ENCODE assay signal across 16 cellular contexts in the genomic region with DNA sequence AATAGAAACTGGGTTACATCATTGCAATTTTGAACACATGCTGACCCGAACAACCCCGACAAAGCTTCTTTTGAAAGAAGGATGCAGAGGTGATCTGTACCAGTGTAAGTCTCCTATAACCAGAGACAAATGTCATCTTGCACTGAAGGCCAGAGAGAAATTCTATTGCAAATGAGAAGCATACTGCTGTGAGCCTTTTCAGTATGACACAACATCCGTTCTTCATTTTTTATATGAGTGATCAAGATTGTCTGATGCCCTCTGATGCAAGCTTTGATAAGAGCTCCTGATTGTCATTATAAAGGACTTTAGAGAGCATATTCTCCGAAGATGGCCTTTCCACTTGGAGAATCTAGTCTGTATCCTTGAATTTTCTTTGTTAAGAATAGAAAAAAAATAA. TPM values are rescaled to one million over a fixed set of nuclear protein-coding genes. Genes with fewer than 3 reads are reported as not detected.
DNase-seq lines count a peak whose midpoint lies in the region; ATAC-seq and TF ChIP-seq lines count a peak whose summit lies in the region.
"Had no signal": no experiment of that assay in that cellular context is flagged by ENCODE, and none has a peak within 500 bp of the region (broad histone marks: within the 10 kb centered on the region; RNA-seq: fewer than 3 reads in every experiment).

No MANE protein-coding gene starts in this region.

- no peak for DNase-seq in activated CD8-positive, alpha-beta memory T cell treated with anti-CD3 and anti-CD28 coated beads, Interleukin-2, amount 10 ng/mL, durations not matched to agents 7 days and 5 days
- no peak for DNase-seq in activated CD8-positive, alpha-beta memory T cell treated with anti-CD3 and anti-CD28 coated beads, Interleukin-2, amount 50 U/mL, for 48 hours
- DNase-seq in GM13977 (ENCODE audit: low spot score) (peak; percentile 24), PC-3 (peak; percentile 36), NCI-H2196 (lab: John Stamatoyannopoulos, UW; ENCODE audit: unreplicated experiment) (no peak), NCI-H510A (lab: John Stamatoyannopoulos, UW) (no peak)
- DNase-seq: C1 segment of cervical spinal cord, HFFc6, NCI-H1092 treated with DMSO at 0.1 percent for 48 hours, NCI-H187, NCI-H2171, NCI-H82, OCI-M1 had no signal

- no peak for TF ChIP-seq CTCF in GM13977 (IDR thresholded peaks at IDR 0.05; ENCODE audit: extremely low read depth, insufficient read depth, missing control alignments)
- TF ChIP-seq CTCF in PC-3 (conservative IDR thresholded peaks at IDR 0.05; ENCODE audit: low read depth, low read length): no peak

- H3K4me1 Mint-ChIP-seq in activated CD8-positive, alpha-beta memory T cell treated with anti-CD3 and anti-CD28 coated beads, Interleukin-2, amount 10 ng/mL, durations not matched to agents 7 days and 5 days: no peaks in the 10 kb centered on the region

- H3K36me3 Mint-ChIP-seq in activated CD8-positive, alpha-beta memory T cell treated with anti-CD3 and anti-CD28 coated beads, Interleukin-2, amount 10 ng/mL, durations not matched to agents 7 days and 5 days: no peaks in the 10 kb centered on the region

- CTCF ChIA-PET in activated CD8-positive, alpha-beta memory T cell treated with anti-CD3 and anti-CD28 coated beads, Interleukin-2, amount 10 ng/mL, durations not matched to agents 7 days and 5 days (lab: Charles Lee): interaction anchor here (1.2 to 2.4 kb wide), 3 partner anchors 8 to 37 kb away, joined by 3 to 11 read pairs (median 4); a partner anchor contains a TSS
- CTCF ChIA-PET in PC-3 (lab: Charles Lee): no interaction called here

- POLR2A ChIA-PET in PC-3 (lab: Charles Lee; ENCODE audit: unreplicated experiment): no interaction called here

- BruUV-seq in PC-3 (replicated peaks; lab: Mats Ljungman, UMichigan): no TSS peak

- H3K36me3 ChIP-seq in PC-3 (ENCODE audit: low read depth, low read length) (no peaks in the 10 kb centered on the region), subcutaneous abdominal adipose tissue (ENCODE audit: control insufficient read depth in 5 of 5, insufficient read depth in 5 of 5, low read length in 5 of 5) (peaks cover 0 to 8% (median 3%) of the 10 kb centered on the region in 5 donors)

- peak; percentile 64 for ATAC-seq in activated CD8-positive, alpha-beta memory T cell treated with anti-CD3 and anti-CD28 coated beads, Interleukin-2, amount 10 ng/mL, durations not matched to agents 7 days and 5 days
- ATAC-seq in PC-3: no peak; the same call in 1 of the 2 replicates

- no peaks in the 10 kb centered on the region for H3K9me2 ChIP-seq in PC-3 (replicated peaks; ENCODE audit: low read length)

- H3K27ac ChIP-seq in PC-3 (ENCODE audit: low read length) (no peak overlapping the region), subcutaneous abdominal adipose tissue (ENCODE audit: low read depth, low read length) (peak overlapping the region; percentile 87)
- H3K27ac ChIP-seq: SK-N-MC had no signal

- no peaks in the 10 kb centered on the region for H3K9me3 Mint-ChIP-seq in activated CD8-positive, alpha-beta memory T cell treated with anti-CD3 and anti-CD28 coated beads, Interleukin-2, amount 10 ng/mL, durations not matched to agents 7 days and 5 days (ENCODE audit: low read depth)
- H3K9me3 Mint-ChIP-seq: HFFc6; T-helper 1 cell treated with Interleukin-12 subunit alpha and Interleukin-12 subunit beta and Interleukin-4 antibody, amounts not matched to agents 30 μg/mL and 1 μg/mL, for 36 hours had no signal

- H3K27ac Mint-ChIP-seq in activated CD8-positive, alpha-beta memory T cell treated with anti-CD3 and anti-CD28 coated beads, Interleukin-2, amount 10 ng/mL, durations not matched to agents 7 days and 5 days: no peak overlapping the region
- H3K27ac Mint-ChIP-seq: HFFc6; T-helper 1 cell treated with Interleukin-12 subunit alpha and Interleukin-12 subunit beta and Interleukin-4 antibody, amounts not matched to agents 30 μg/mL and 1 μg/mL, for 36 hours had no signal

- H3K27me3 ChIP-seq in PC-3 (ENCODE audit: low read length) (no peaks in the 10 kb centered on the region), subcutaneous abdominal adipose tissue (ENCODE audit: control insufficient read depth in 5 of 5, insufficient read depth in 4 of 5, low read length in 5 of 5) (no peaks in the 10 kb centered on the region)

- H3K79me2 ChIP-seq in PC-3 (ENCODE audit: low read length): no peaks in the 10 kb centered on the region

- intact Hi-C loops in PC-3 (cut with micrococcal nuclease): no loop called here

- H3K4me3 ChIP-seq in PC-3 (ENCODE audit: low read length): no peak overlapping the region
- H3K4me3 ChIP-seq in subcutaneous abdominal adipose tissue (ENCODE audit: low read depth in 1 of 5, low read length in 5 of 5): no peak overlapping the region
- H3K4me3 ChIP-seq: SK-N-MC had no signal

- no peak overlapping the region for H3K4me3 Mint-ChIP-seq in activated CD8-positive, alpha-beta memory T cell treated with anti-CD3 and anti-CD28 coated beads, Interleukin-2, amount 10 ng/mL, durations not matched to agents 7 days and 5 days
- H3K4me3 Mint-ChIP-seq: HFFc6; T-helper 1 cell treated with Interleukin-12 subunit alpha and Interleukin-12 subunit beta and Interleukin-4 antibody, amounts not matched to agents 30 μg/mL and 1 μg/mL, for 36 hours had no signal

- H2AFZ ChIP-seq in PC-3 (ENCODE audit: low read length): no peak overlapping the region

- H3K4me2 ChIP-seq in PC-3 (ENCODE audit: low read length): no peak overlapping the region

- peaks cover 16% of the 10 kb centered on the region for H3K27me3 Mint-ChIP-seq in activated CD8-positive, alpha-beta memory T cell treated with anti-CD3 and anti-CD28 coated beads, Interleukin-2, amount 10 ng/mL, durations not matched to agents 7 days and 5 days

- H3K9me3 ChIP-seq in PC-3 (ENCODE audit: low read length): no peaks in the 10 kb centered on the region
- H3K9me3 ChIP-seq in subcutaneous abdominal adipose tissue (ENCODE audit: control insufficient read depth in 5 of 5, low read length in 5 of 5): no peaks in the 10 kb centered on the region

- peaks cover 45% of the 10 kb centered on the region for H3K4me1 ChIP-seq in PC-3 (ENCODE audit: insufficient read depth, low read length)
- peaks cover 2 to 57% (median 23%) of the 10 kb centered on the region in 5 donors for H3K4me1 ChIP-seq in subcutaneous abdominal adipose tissue (ENCODE audit: control insufficient read depth in 5 of 5, insufficient read depth in 5 of 5, low read length in 5 of 5)

- in situ Hi-C loops in GM13977 (cut with MboI; ENCODE audit: low pct_unique_long_range_greater_than_20kb, low sequenced_read_pairs, unreplicated experiment): no loop called here

- H4K20me1 ChIP-seq in PC-3 (ENCODE audit: low read length): no peaks in the 10 kb centered on the region

- no peaks in the 10 kb centered on the region for H3F3A ChIP-seq in PC-3 (ENCODE audit: low read length, unreplicated experiment)

- H3K9ac ChIP-seq in PC-3 (ENCODE audit: low read length) (no peak overlapping the region), subcutaneous abdominal adipose tissue (ENCODE audit: low read length in 5 of 5) (no peak overlapping the region)

RNA-seq across cellular contexts. Expression of a gene that starts 36.9 kb away (rescaled TPM):
- total RNA-seq in activated CD8-positive, alpha-beta memory T cell treated with anti-CD3 and anti-CD28 coated beads, Interleukin-2, amount 10 ng/mL, durations not matched to agents 7 days and 5 days: not detected
- total RNA-seq in PC-3 (2014; rRNA removed): 17.3 and 23.9 TPM in 2 replicates

Comparison
In these comparisons a context has a peak if more than half of its experiments do, and no peak if none do; other contexts are left out.
1. DNase-seq: peak in GM13977 (single experiment) and PC-3 (single experiment); none in activated CD8-positive, alpha-beta memory T cell treated with anti-CD3 and anti-CD28 coated beads, Interleukin-2, amount 10 ng/mL, durations not matched to agents 7 days and 5 days (single experiment), activated CD8-positive, alpha-beta memory T cell treated with anti-CD3 and anti-CD28 coated beads, Interleukin-2, amount 50 U/mL, for 48 hours (single experiment), NCI-H2196 (single experiment) and NCI-H510A (single experiment).
2. RNA of a gene that starts 36.9 kb away (total RNA-seq): 17.3 to 23.9 TPM in PC-3; not detected in activated CD8-positive, alpha-beta memory T cell treated with anti-CD3 and anti-CD28 coated beads, Interleukin-2, amount 10 ng/mL, durations not matched to agents 7 days and 5 days; every median in the first group is over 10 times any median in the second.